13 cellular contexts compared by ENCODE assay signal in genomic region chr2:102357975-102358374, GRCh38. TPM values are rescaled to one million over a fixed set of nuclear protein-coding genes. Genes with fewer than 3 reads are reported as not detected.
DNase-seq lines count a peak whose midpoint lies in the region; ATAC-seq, FAIRE-seq and TF ChIP-seq lines count a peak whose summit lies in the region.
"Had no signal": no experiment of that assay in that cellular context is flagged by ENCODE, and none has a peak within 500 bp of the region (broad histone marks: within the 10 kb centered on the region; RNA-seq: fewer than 3 reads in every experiment).

No MANE protein-coding gene starts in this region.

- H3K36me3 Mint-ChIP-seq in activated CD4-positive, alpha-beta T cell treated with anti-CD3 and anti-CD28 coated beads, Interleukin-2, amount 10 ng/mL, durations not matched to agents 24 days and 14 days (ENCODE audit: low read depth): peaks cover 51% of the 10 kb centered on the region
- peaks cover 4% of the 10 kb centered on the region for H3K36me3 Mint-ChIP-seq in IgD-negative memory B cell
- peaks cover 22% of the 10 kb centered on the region for H3K36me3 Mint-ChIP-seq in activated CD8-positive, alpha-beta T cell treated with anti-CD3 and anti-CD28 coated beads for 36 hours (ENCODE audit: low read depth)
- H3K36me3 Mint-ChIP-seq in stimulated activated effector memory CD8-positive, alpha-beta T cell treated with anti-CD3 and anti-CD28 coated beads, Interleukin-12 subunit alpha, Interleukin-12 subunit beta, amount 100 ng/mL, for 72 hours: peaks cover 26% of the 10 kb centered on the region

- DNase-seq in activated CD4-positive, alpha-beta T cell treated with anti-CD3 and anti-CD28 coated beads, Interleukin-2, amount 10 ng/mL, durations not matched to agents 24 days and 14 days: no peak
- DNase-seq in activated CD4-positive, alpha-beta T cell treated with anti-CD3 and anti-CD28 coated beads, Interleukin-2, amount 50 U/mL, for 1 hour: no peak
- DNase-seq in activated CD8-positive, alpha-beta T cell treated with anti-CD3 and anti-CD28 coated beads for 36 hours: no peak
- DNase-seq in stimulated activated effector memory CD8-positive, alpha-beta T cell treated with anti-CD3 and anti-CD28 coated beads, Interleukin-12 subunit alpha, Interleukin-12 subunit beta, amount 100 ng/mL, for 72 hours (ENCODE audit: low spot score in 2 of 2): no peak
- DNase-seq in left colon: no peak
- no peak for DNase-seq in frontal cortex (ENCODE audit: low spot score in 2 of 2)
- DNase-seq: HCEC 1CT, NCI-H446 treated with DMSO at 0.1 percent for 48 hours had no signal

- POLR2A ChIA-PET in activated CD8-positive, alpha-beta T cell treated with anti-CD3 and anti-CD28 coated beads for 36 hours (lab: Charles Lee): interaction anchor here (1.1 kb wide), 1 partner anchor 11 kb away, joined by 3 read pairs; no protein-coding TSS in a partner anchor

- peak overlapping the region; percentile 99 for H3K4me3 Mint-ChIP-seq in activated CD4-positive, alpha-beta T cell treated with anti-CD3 and anti-CD28 coated beads, Interleukin-2, amount 10 ng/mL, durations not matched to agents 24 days and 14 days
- peak overlapping the region in 3 of 4 donors; percentile 13 to 80 (median 56) for H3K4me3 Mint-ChIP-seq in IgD-negative memory B cell
- H3K4me3 Mint-ChIP-seq in activated CD8-positive, alpha-beta T cell treated with anti-CD3 and anti-CD28 coated beads for 36 hours: peak overlapping the region; percentile 96
- peak overlapping the region; percentile 97 for H3K4me3 Mint-ChIP-seq in stimulated activated effector memory CD8-positive, alpha-beta T cell treated with anti-CD3 and anti-CD28 coated beads, Interleukin-12 subunit alpha, Interleukin-12 subunit beta, amount 100 ng/mL, for 72 hours
- H3K4me3 Mint-ChIP-seq: nephron had no signal

- CTCF ChIA-PET in activated CD8-positive, alpha-beta T cell treated with anti-CD3 and anti-CD28 coated beads for 36 hours (lab: Charles Lee): interaction anchor here (0.7 to 3.6 kb wide), 6 partner anchors 80 to 338 kb away, joined by 3 to 27 read pairs (median 16); no protein-coding TSS in a partner anchor

- FAIRE-seq in frontal cortex (lab: Jason Lieb, UNC): no peak
- FAIRE-seq: A549, islet of Langerhans had no signal

- peaks cover 4% of the 10 kb centered on the region for H3K9me3 Mint-ChIP-seq in activated CD4-positive, alpha-beta T cell treated with anti-CD3 and anti-CD28 coated beads, Interleukin-2, amount 10 ng/mL, durations not matched to agents 24 days and 14 days
- no peaks in the 10 kb centered on the region for H3K9me3 Mint-ChIP-seq in IgD-negative memory B cell
- peaks cover 3% of the 10 kb centered on the region for H3K9me3 Mint-ChIP-seq in activated CD8-positive, alpha-beta T cell treated with anti-CD3 and anti-CD28 coated beads for 36 hours
- H3K9me3 Mint-ChIP-seq in stimulated activated effector memory CD8-positive, alpha-beta T cell treated with anti-CD3 and anti-CD28 coated beads, Interleukin-12 subunit alpha, Interleukin-12 subunit beta, amount 100 ng/mL, for 72 hours: no peaks in the 10 kb centered on the region
- H3K9me3 Mint-ChIP-seq: nephron had no signal

- H3K27me3 Mint-ChIP-seq in activated CD4-positive, alpha-beta T cell treated with anti-CD3 and anti-CD28 coated beads, Interleukin-2, amount 10 ng/mL, durations not matched to agents 24 days and 14 days: no peaks in the 10 kb centered on the region
- no peaks in the 10 kb centered on the region for H3K27me3 Mint-ChIP-seq in IgD-negative memory B cell
- no peaks in the 10 kb centered on the region for H3K27me3 Mint-ChIP-seq in activated CD8-positive, alpha-beta T cell treated with anti-CD3 and anti-CD28 coated beads for 36 hours

- intact Hi-C loops in activated CD4-positive, alpha-beta T cell treated with anti-CD3 and anti-CD28 coated beads, Interleukin-2, amount 10 ng/mL, durations not matched to agents 24 days and 14 days (cut with micrococcal nuclease): loop anchor here (5.0 kb wide), 2 partner anchors 336 to 356 kb away; no protein-coding TSS in a partner anchor
- intact Hi-C loops in activated CD8-positive, alpha-beta T cell treated with anti-CD3 and anti-CD28 coated beads for 36 hours (cut with micrococcal nuclease): loop anchor here (2.0 to 5.0 kb wide), 2 partner anchors 85 to 336 kb away; no protein-coding TSS in a partner anchor
- intact Hi-C loops in left colon (cut with DNase I, micrococcal nuclease): loop anchor here in 1 of 2 donors (10.0 kb wide), 1 partner anchor 103 kb away; no protein-coding TSS in a partner anchor

- H3K27ac Mint-ChIP-seq in activated CD4-positive, alpha-beta T cell treated with anti-CD3 and anti-CD28 coated beads, Interleukin-2, amount 10 ng/mL, durations not matched to agents 24 days and 14 days: peak overlapping the region; percentile 4
- H3K27ac Mint-ChIP-seq in IgD-negative memory B cell: peak overlapping the region in 1 of 3 donors; percentile 23
- H3K27ac Mint-ChIP-seq in activated CD8-positive, alpha-beta T cell treated with anti-CD3 and anti-CD28 coated beads for 36 hours: peak overlapping the region; percentile 39
- H3K27ac Mint-ChIP-seq in stimulated activated effector memory CD8-positive, alpha-beta T cell treated with anti-CD3 and anti-CD28 coated beads, Interleukin-12 subunit alpha, Interleukin-12 subunit beta, amount 100 ng/mL, for 72 hours: peak overlapping the region; percentile 96
- H3K27ac Mint-ChIP-seq: nephron had no signal

- peaks cover 56% of the 10 kb centered on the region for H3K4me1 Mint-ChIP-seq in activated CD4-positive, alpha-beta T cell treated with anti-CD3 and anti-CD28 coated beads, Interleukin-2, amount 10 ng/mL, durations not matched to agents 24 days and 14 days
- peaks cover 13 to 16% (median 14%) of the 10 kb centered on the region in 3 donors for H3K4me1 Mint-ChIP-seq in IgD-negative memory B cell
- peaks cover 53% of the 10 kb centered on the region for H3K4me1 Mint-ChIP-seq in activated CD8-positive, alpha-beta T cell treated with anti-CD3 and anti-CD28 coated beads for 36 hours (ENCODE audit: low read depth)
- H3K4me1 Mint-ChIP-seq in stimulated activated effector memory CD8-positive, alpha-beta T cell treated with anti-CD3 and anti-CD28 coated beads, Interleukin-12 subunit alpha, Interleukin-12 subunit beta, amount 100 ng/mL, for 72 hours: peaks cover 58% of the 10 kb centered on the region
- H3K4me1 Mint-ChIP-seq: nephron had no signal

- no peak for TF ChIP-seq CTCF in activated CD8-positive, alpha-beta T cell treated with anti-CD3 and anti-CD28 coated beads for 36 hours (IDR thresholded peaks at IDR 0.05)

- no peak for ATAC-seq in activated CD8-positive, alpha-beta T cell treated with anti-CD3 and anti-CD28 coated beads for 36 hours
- no peak for ATAC-seq in stimulated activated effector memory CD8-positive, alpha-beta T cell treated with anti-CD3 and anti-CD28 coated beads, Interleukin-12 subunit alpha, Interleukin-12 subunit beta, amount 100 ng/mL, for 72 hours
- ATAC-seq in GM21515 (IDR thresholded peaks at IDR 0.05; ENCODE audit: unreplicated experiment): no peak
- no peak for ATAC-seq in left colon
- ATAC-seq: A549 had no signal

RNA-seq across cellular contexts. Expression of gene IL18R1, which starts 2.4 kb away (rescaled TPM):
- total RNA-seq in activated CD4-positive, alpha-beta T cell treated with anti-CD3 and anti-CD28 coated beads, Interleukin-2, amount 10 ng/mL, durations not matched to agents 24 days and 14 days: 41.7 and 50.2 TPM in 2 replicates
- polyA plus RNA-seq in IgD-negative memory B cell: 2.2 TPM
- 10 to 100 TPM; 15.0 to 15.8 TPM for total RNA-seq in activated CD8-positive, alpha-beta T cell treated with anti-CD3 and anti-CD28 coated beads for 36 hours
- total RNA-seq in left colon (1 to 10 TPM; 3.0 to 3.2 TPM), frontal cortex (0.41 TPM)

RNA-seq across cellular contexts. Expression of gene IL1RL1, which starts 46.6 kb away (rescaled TPM):
- total RNA-seq in activated CD4-positive, alpha-beta T cell treated with anti-CD3 and anti-CD28 coated beads, Interleukin-2, amount 10 ng/mL, durations not matched to agents 24 days and 14 days: 0.54 and 0.84 TPM in 2 replicates
- not detected for polyA plus RNA-seq in IgD-negative memory B cell
- under 1 TPM; 0.09 to 0.20 TPM for total RNA-seq in activated CD8-positive, alpha-beta T cell treated with anti-CD3 and anti-CD28 coated beads for 36 hours
- total RNA-seq in left colon (1 to 10 TPM; 3.4 to 3.8 TPM), frontal cortex (not detected)
